In the genomic region with DNA sequence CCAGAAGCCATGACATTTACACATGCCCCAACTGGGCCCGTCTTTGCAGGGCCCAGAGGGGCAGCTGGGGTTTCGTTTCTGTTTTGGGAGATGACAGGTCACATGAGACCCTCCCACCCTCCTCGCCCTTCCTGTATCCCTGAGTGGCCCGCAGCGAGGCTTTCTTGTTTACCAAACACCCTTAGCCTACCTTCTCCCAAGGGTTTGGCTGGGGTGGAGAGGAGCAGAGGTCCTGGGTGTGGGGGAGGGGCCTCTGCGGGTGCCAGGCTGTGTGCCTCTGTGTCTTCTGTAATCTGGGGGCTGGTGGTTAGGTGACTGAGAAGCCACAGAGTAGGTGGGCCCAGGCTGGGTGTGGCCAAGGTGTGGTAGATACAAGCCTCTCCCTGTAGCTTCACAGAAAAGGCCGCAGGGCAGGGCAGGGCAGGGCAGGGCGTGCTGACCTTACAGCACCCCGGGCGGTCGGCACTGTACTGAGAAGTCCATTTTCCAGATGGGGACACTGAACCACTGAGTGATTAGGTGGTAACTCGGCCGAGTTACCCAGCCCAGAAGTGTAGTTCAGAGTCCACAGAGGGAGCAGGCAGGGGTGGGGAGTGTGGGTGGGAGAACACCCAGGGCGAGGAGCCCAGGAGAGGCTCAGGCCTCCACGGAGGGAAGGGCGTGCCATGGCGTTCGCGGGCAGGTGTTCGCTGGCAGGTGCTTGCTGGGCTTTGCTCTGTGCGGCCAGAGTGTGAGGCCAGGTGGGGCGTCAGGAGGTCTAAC, we compare ENCODE assay signal across 10 cellular contexts. TPM values are rescaled to one million over a fixed set of nuclear protein-coding genes. Genes with fewer than 3 reads are reported as not detected.
DNase-seq lines count a peak whose midpoint lies in the region; ATAC-seq and TF ChIP-seq lines count a peak whose summit lies in the region.
"Had no signal": no experiment of that assay in that cellular context is flagged by ENCODE, and none has a peak within 500 bp of the region (broad histone marks: within the 10 kb centered on the region; RNA-seq: fewer than 3 reads in every experiment).

No MANE protein-coding gene starts in this region.

- peaks cover 63% of the 10 kb centered on the region for H3K4me1 Mint-ChIP-seq in CD8-positive, alpha-beta T cell (ENCODE audit: low read depth)
- H3K4me1 Mint-ChIP-seq in IgD-negative memory B cell (peaks cover 12 to 22% (median 22%) of the 10 kb centered on the region in 3 donors), glutamatergic neuron (ENCODE audit: low read depth, unreplicated experiment) (peaks cover 1% of the 10 kb centered on the region)
- peaks cover 27 to 72% (median 65%) of the 10 kb centered on the region in 4 donors for H3K4me1 Mint-ChIP-seq in naive thymus-derived CD8-positive, alpha-beta T cell

- H3K27ac Mint-ChIP-seq in CD8-positive, alpha-beta T cell, result peak overlapping the region; percentile 93
- H3K27ac Mint-ChIP-seq in IgD-negative memory B cell (peak overlapping the region; percentile 74 to 87 (median 84)), glutamatergic neuron (ENCODE audit: unreplicated experiment) (no peak overlapping the region)
- peak overlapping the region; percentile 65 to 98 (median 94) for H3K27ac Mint-ChIP-seq in naive thymus-derived CD8-positive, alpha-beta T cell

- peaks cover 6% of the 10 kb centered on the region for H3K36me3 ChIP-seq in CD8-positive, alpha-beta T cell (ENCODE audit: insufficient read depth, low read length)
- no peaks in the 10 kb centered on the region for H3K36me3 ChIP-seq in gastrocnemius medialis
- H3K36me3 ChIP-seq: SJSA1 had no signal

- no peaks in the 10 kb centered on the region for H3K9me3 ChIP-seq in CD8-positive, alpha-beta T cell (ENCODE audit: low read length)
- no peaks in the 10 kb centered on the region for H3K9me3 ChIP-seq in gastrocnemius medialis
- H3K9me3 ChIP-seq: SJSA1 had no signal

- no peaks in the 10 kb centered on the region for H3K9me3 Mint-ChIP-seq in CD8-positive, alpha-beta T cell
- H3K9me3 Mint-ChIP-seq in IgD-negative memory B cell, result no peaks in the 10 kb centered on the region
- no peaks in the 10 kb centered on the region for H3K9me3 Mint-ChIP-seq in naive thymus-derived CD8-positive, alpha-beta T cell
- H3K9me3 Mint-ChIP-seq in glutamatergic neuron (ENCODE audit: unreplicated experiment), result no peaks in the 10 kb centered on the region

- CTCF ChIA-PET in CD8-positive, alpha-beta T cell (lab: Charles Lee), result interaction anchor here (0.6 to 1.4 kb wide), 3 partner anchors 8 to 224 kb away, joined by 3 to 4 read pairs (median 3); no protein-coding TSS in a partner anchor

- no peaks in the 10 kb centered on the region for H3K27me3 ChIP-seq in CD8-positive, alpha-beta T cell (ENCODE audit: insufficient read depth, low read length)
- peaks cover 0 to 2% (median 0%) of the 10 kb centered on the region in 3 donors for H3K27me3 ChIP-seq in gastrocnemius medialis
- H3K27me3 ChIP-seq: SJSA1 had no signal

- intact Hi-C loops in CD8-positive, alpha-beta T cell (cut with DNase I, micrococcal nuclease), result loop anchor here in 1 of 2 experiments (1.0 kb wide), 1 partner anchor 8 kb away; the partner anchor contains the start of gene PRR5
- intact Hi-C loops in gastrocnemius medialis (cut with DNase I; ENCODE audit: low total_unique reads), result no loop called here

- DNase-seq in CD8-positive, alpha-beta T cell, result peak in 6 of 7 experiments; percentile 26 to 78 (median 62)
- peak; percentile 60 to 69 for DNase-seq in activated T-cell treated with anti-CD3 and anti-CD28 coated beads, Interleukin-2, amount 50 U/mL, for 48 hours
- peak; percentile 30 to 80 (median 60) for DNase-seq in naive thymus-derived CD8-positive, alpha-beta T cell
- DNase-seq in gastrocnemius medialis (no peak), glutamatergic neuron (no peak), SW 1271 (lab: John Stamatoyannopoulos, UW) (no peak)
- DNase-seq: NCI-H1092 had no signal

- peak overlapping the region; percentile 84 for H3K4me3 Mint-ChIP-seq in CD8-positive, alpha-beta T cell
- H3K4me3 Mint-ChIP-seq in IgD-negative memory B cell, result peak overlapping the region; percentile 73 to 95 (median 87)
- peak overlapping the region; percentile 84 to 93 (median 89) for H3K4me3 Mint-ChIP-seq in naive thymus-derived CD8-positive, alpha-beta T cell
- H3K4me3 Mint-ChIP-seq in glutamatergic neuron (ENCODE audit: unreplicated experiment), result no peak overlapping the region

- peak; percentile 81 for ATAC-seq in CD8-positive, alpha-beta T cell
- ATAC-seq in naive thymus-derived CD8-positive, alpha-beta T cell, result peak; percentile 74 to 86
- ATAC-seq in gastrocnemius medialis (no peak), GM19463 (IDR thresholded peaks at IDR 0.05; ENCODE audit: unreplicated experiment) (no peak)

- peaks cover 70% of the 10 kb centered on the region for H3K4me1 ChIP-seq in CD8-positive, alpha-beta T cell (ENCODE audit: insufficient read depth, low read length)
- H3K4me1 ChIP-seq in gastrocnemius medialis, result no peaks in the 10 kb centered on the region
- H3K4me1 ChIP-seq: SJSA1 had no signal

- no peaks in the 10 kb centered on the region for H3K27me3 Mint-ChIP-seq in CD8-positive, alpha-beta T cell (ENCODE audit: low read depth)
- H3K27me3 Mint-ChIP-seq in IgD-negative memory B cell (no peaks in the 10 kb centered on the region), glutamatergic neuron (ENCODE audit: unreplicated experiment) (peaks cover 11% of the 10 kb centered on the region)
- no peaks in the 10 kb centered on the region for H3K27me3 Mint-ChIP-seq in naive thymus-derived CD8-positive, alpha-beta T cell

- peak overlapping the region; percentile 44 for H3K27ac ChIP-seq in CD8-positive, alpha-beta T cell (ENCODE audit: low read depth, low read length)
- no peak overlapping the region for H3K27ac ChIP-seq in gastrocnemius medialis
- H3K27ac ChIP-seq: SJSA1 had no signal

- POLR2A ChIA-PET in CD8-positive, alpha-beta T cell (lab: Charles Lee), result no interaction called here
- POLR2A ChIA-PET in naive thymus-derived CD8-positive, alpha-beta T cell (lab: Charles Lee), result interaction anchor here (0.6 to 2.8 kb wide), 4 partner anchors 12 to 26 kb away, joined by 3 to 10 read pairs (median 4); no protein-coding TSS in a partner anchor

- peaks cover 22% of the 10 kb centered on the region for H3K36me3 Mint-ChIP-seq in CD8-positive, alpha-beta T cell
- H3K36me3 Mint-ChIP-seq in IgD-negative memory B cell (no peaks in the 10 kb centered on the region), glutamatergic neuron (ENCODE audit: unreplicated experiment) (no peaks in the 10 kb centered on the region)
- peaks cover 0 to 24% (median 0%) of the 10 kb centered on the region in 3 donors for H3K36me3 Mint-ChIP-seq in naive thymus-derived CD8-positive, alpha-beta T cell

- in situ Hi-C loops in gastrocnemius medialis (cut with MboI; ENCODE audit: low sequenced_read_pairs in 4 of 4), result no loop called here

- peak overlapping the region; percentile 48 for H3K4me3 ChIP-seq in CD8-positive, alpha-beta T cell (ENCODE audit: low read depth, low read length)
- H3K4me3 ChIP-seq in gastrocnemius medialis, result no peak overlapping the region
- H3K4me3 ChIP-seq: SJSA1 had no signal

- TF ChIP-seq CTCF in CD8-positive, alpha-beta T cell (IDR thresholded peaks at IDR 0.05), result no peak
- no peak for TF ChIP-seq CTCF in gastrocnemius medialis (IDR thresholded peaks at IDR 0.05 in 4 of 5, conservative IDR thresholded peaks at IDR 0.05 in 1 of 5)
- TF ChIP-seq CTCF in glutamatergic neuron (IDR thresholded peaks at IDR 0.05; ENCODE audit: partially characterized antibody, unreplicated experiment), result no peak

- no peak for TF ChIP-seq POLR2A in gastrocnemius medialis (IDR thresholded peaks at IDR 0.05)

RNA-seq across cellular contexts. Expression of gene PRR5, which starts 8.7 kb away (rescaled TPM):
- total RNA-seq in CD8-positive, alpha-beta T cell, result 10 to 100 TPM; 47.6 to 49.3 TPM
- 40.3 TPM for polyA plus RNA-seq in IgD-negative memory B cell
- total RNA-seq in naive thymus-derived CD8-positive, alpha-beta T cell, result 10 to 100 TPM; 85.3 to 86.3 TPM
- 100 to 1,000 TPM in 1 of 3 donors, 10 to 100 TPM in 2; 75.2 to 107 (median 83.3) TPM for polyA plus RNA-seq in naive thymus-derived CD8-positive, alpha-beta T cell
- total RNA-seq in gastrocnemius medialis (10 to 100 TPM in 1 of 4 donors, 1 to 10 TPM in 2, under 1 TPM in 1; 0.34 to 15.2 (median 1.3) TPM), glutamatergic neuron (ENCODE audit: unreplicated experiment) (17.5 TPM)

RNA-seq across cellular contexts. Expression of gene ARHGAP8, which starts 41.7 kb away (rescaled TPM):
- total RNA-seq in CD8-positive, alpha-beta T cell, result 10 to 100 TPM; 14.4 to 15.4 TPM
- polyA plus RNA-seq in IgD-negative memory B cell, result not detected
- total RNA-seq in naive thymus-derived CD8-positive, alpha-beta T cell, result 1 to 10 TPM; 2.5 to 4.8 TPM
- under 1 TPM in 1 of 3 donors, not detected in 2; 0.19 TPM for polyA plus RNA-seq in naive thymus-derived CD8-positive, alpha-beta T cell
- total RNA-seq in gastrocnemius medialis (not detected), glutamatergic neuron (ENCODE audit: unreplicated experiment) (0.59 TPM)
- total RNA-seq: SJSA1 had no signal

Comparison
In these comparisons a context has a peak if more than half of its experiments do, and no peak if none do; other contexts are left out.
1. ATAC-seq: peak in CD8-positive, alpha-beta T cell (single experiment) and naive thymus-derived CD8-positive, alpha-beta T cell (2 of 2); none in gastrocnemius medialis (0 of 2) and GM19463 (single experiment).
2. DNase-seq: peak in CD8-positive, alpha-beta T cell (6 of 7), activated T-cell treated with anti-CD3 and anti-CD28 coated beads, Interleukin-2, amount 50 U/mL, for 48 hours (2 of 2) and naive thymus-derived CD8-positive, alpha-beta T cell (10 of 10); none in gastrocnemius medialis (0 of 2), glutamatergic neuron (single experiment) and SW 1271 (0 of 2).